In the genomic region with DNA sequence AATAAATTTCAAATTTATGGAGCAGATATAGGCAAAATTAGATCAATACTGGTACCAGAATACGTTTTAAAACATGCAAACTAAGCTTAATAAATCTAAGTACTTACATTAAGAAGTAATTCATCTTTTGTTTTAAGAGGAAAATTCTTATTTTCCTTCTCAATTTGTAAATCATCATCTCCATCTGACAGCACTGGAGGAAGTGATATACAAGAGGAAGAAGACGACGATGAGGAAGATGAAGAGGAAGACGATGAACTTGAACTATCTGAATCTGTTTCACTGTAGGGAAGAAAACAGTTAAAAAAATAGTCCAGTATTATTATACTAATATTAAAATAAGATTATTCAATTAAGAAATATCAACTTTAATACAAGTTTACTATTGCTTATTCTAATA, we compare ENCODE assay signal across 1 cellular context.
TF ChIP-seq lines count a peak whose summit lies in the region.

No MANE protein-coding gene starts in this region.

TF ChIP-seq in SK-N-SH, 30 proteins besides CTCF, POLR2A, EP300 and RAD21:
- TF ChIP-seq TAF1 (IDR thresholded peaks at IDR 0.05; ENCODE audit: borderline replicate concordance, low read depth, low read length) (no peak), PBX3 (IDR thresholded peaks at IDR 0.05) (no peak)
